ENCODE assay signal across 8 cellular contexts in the genomic region with DNA sequence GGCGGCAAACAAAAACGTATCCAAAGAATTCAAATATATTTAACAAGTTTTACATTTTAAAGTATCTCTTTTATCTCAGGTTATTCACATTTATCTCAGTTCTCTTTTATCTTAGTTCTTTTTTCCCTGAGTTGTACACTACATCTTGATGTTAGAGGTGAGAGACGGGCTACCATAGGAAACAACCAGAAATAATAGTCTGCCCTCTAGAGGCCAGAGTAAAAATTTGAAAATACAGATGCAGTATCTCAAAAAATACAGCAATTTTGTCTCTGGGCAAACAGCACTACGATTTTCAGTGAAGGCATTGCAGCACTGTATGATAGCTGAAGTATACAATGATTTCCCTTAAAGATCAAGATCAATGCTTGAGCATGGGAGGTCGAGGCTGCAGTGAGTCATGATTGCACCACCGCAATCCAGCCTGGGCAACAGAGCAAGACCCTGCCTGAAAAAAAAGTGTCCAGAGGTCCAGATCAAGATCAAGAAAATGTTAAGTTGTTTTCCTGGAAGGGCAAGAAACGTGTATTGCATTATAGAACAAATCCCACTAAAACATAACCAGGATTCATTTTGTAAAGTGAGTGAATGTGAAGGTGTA.
DNase-seq lines count a peak whose midpoint lies in the region; ATAC-seq and TF ChIP-seq lines count a peak whose summit lies in the region.

No MANE protein-coding gene starts in this region.

- peak; percentile 38 to 68 (median 44) for TF ChIP-seq CTCF in adrenal gland (IDR thresholded peaks at IDR 0.05)

- peak; percentile 2 for DNase-seq in NCI-H187 treated with DMSO at 0.1 percent for 48 hours (lab: John Stamatoyannopoulos, UW)
- DNase-seq in NCI-H187 (lab: John Stamatoyannopoulos, UW) = no peak
- DNase-seq in NCI-H1694 treated with DMSO at 0.1 percent for 48 hours (lab: John Stamatoyannopoulos, UW) = peak; percentile 43
- no peak for DNase-seq in adrenal gland
- peak; percentile 59 for DNase-seq in left kidney (ENCODE audit: low read depth, low spot score)
- no peak for DNase-seq in aorta
- DNase-seq in activated naive CD4-positive, alpha-beta T cell (lab: John Stamatoyannopoulos, UW) = no peak

- H3K27me3 ChIP-seq in adrenal gland (no peaks in the 10 kb centered on the region), aorta (ENCODE audit: control insufficient read depth in 1 of 2, insufficient read depth in 2 of 2, low read length in 1 of 2) (no peaks in the 10 kb centered on the region)

- no peaks in the 10 kb centered on the region for H3K36me3 ChIP-seq in adrenal gland (replicated peaks in 1 of 2)
- H3K36me3 ChIP-seq in aorta (ENCODE audit: control insufficient read depth in 1 of 2, insufficient read depth in 2 of 2, low read length in 1 of 2) = no peaks in the 10 kb centered on the region

- H3K4me1 ChIP-seq in adrenal gland (replicated peaks in 1 of 2) (no peaks in the 10 kb centered on the region), aorta (ENCODE audit: control insufficient read depth in 1 of 2, insufficient read depth in 2 of 2, low read length in 2 of 2) (no peaks in the 10 kb centered on the region)

- H3K4me3 ChIP-seq in adrenal gland (no peak overlapping the region), aorta (ENCODE audit: low read length in 2 of 2) (no peak overlapping the region)

- 37 to 43% (median 40%) methylated on average over 7 of the region's 7 CpGs for WGBS in adrenal gland, 4 donors
- 41 to 43% methylated on average over 7 of the region's 7 CpGs for WGBS in aorta, 2 donors

- ATAC-seq in GM21825 (IDR thresholded peaks at IDR 0.05; ENCODE audit: unreplicated experiment) (peak; percentile 47), aorta (ENCODE audit: low FRiP score) (no peak)

- H3K27ac ChIP-seq in adrenal gland (no peak overlapping the region), aorta (ENCODE audit: low read depth in 1 of 2, low read length in 2 of 2) (no peak overlapping the region)

- H3K9me3 ChIP-seq in adrenal gland (replicated peaks in 1 of 3) = no peaks in the 10 kb centered on the region
- H3K9me3 ChIP-seq in aorta (ENCODE audit: control insufficient read depth, low read length) = no peaks in the 10 kb centered on the region

- TF ChIP-seq POLR2A in adrenal gland (IDR thresholded peaks at IDR 0.05) = no peak

- intact Hi-C loops in adrenal gland (cut with DNase I) (no loop called here), aorta (cut with DNase I) (loop anchor here (5.0 to 10.0 kb wide), 2 partner anchors 84 to 127 kb away; partner anchors contain the start of gene ATP11B (in 1 of the 2))

Comparison
In these comparisons a context has a peak if more than half of its experiments do, and no peak if none do; other contexts are left out.
1. DNase-seq: peak in NCI-H187 treated with DMSO at 0.1 percent for 48 hours (single experiment), NCI-H1694 treated with DMSO at 0.1 percent for 48 hours (single experiment) and left kidney (single experiment); none in NCI-H187 (0 of 2), adrenal gland (0 of 7), aorta (0 of 2) and activated naive CD4-positive, alpha-beta T cell (0 of 4).
2. intact Hi-C loops: an anchor here in aorta (5.0 to 10.0 kb wide); none called in adrenal gland.